In the genomic region with DNA sequence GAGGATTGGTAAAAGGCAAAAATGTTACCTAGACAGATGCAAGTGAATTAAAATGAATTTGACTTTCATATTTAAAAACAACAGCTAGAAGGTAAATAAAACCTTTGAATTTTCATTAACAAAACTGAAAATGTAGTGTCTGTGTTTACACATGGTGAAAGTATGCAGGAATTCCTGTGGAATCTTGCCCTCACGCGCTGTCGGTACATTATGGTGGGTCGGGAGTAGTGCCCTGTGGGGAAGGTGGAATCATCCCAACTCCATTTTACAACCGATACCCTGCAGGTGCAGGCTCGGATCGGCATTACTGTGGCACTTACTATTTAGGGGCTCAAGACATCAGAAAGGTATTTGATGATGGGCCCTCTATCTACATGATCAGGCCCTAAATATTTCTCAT, we compare ENCODE assay signal across 27 cellular contexts.
"Had no signal": no experiment of that assay in that cellular context is flagged by ENCODE, and none has a peak within 500 bp of the region (broad histone marks: within the 10 kb centered on the region; RNA-seq: fewer than 3 reads in every experiment).

No MANE protein-coding gene starts in this region.

- H3K27me3 ChIP-seq: colonic mucosa, esophagus muscularis mucosa, pancreas, right lobe of liver, suprapubic skin, transverse colon had no signal

- DNase-seq: colonic mucosa; effector CD8-positive, alpha-beta T cell; endodermal cell; foreskin melanocyte; glutamatergic neuron; heart right ventricle; hippocampal formation; immature natural killer cell; islet precursor cell; mesenchymal stem cell; naive thymus-derived CD8-positive, alpha-beta T cell; nephron progenitor cell; nucleus accumbens; pancreas; retina; right lobe of liver; small intestine; stimulated activated CD4-positive, alpha-beta T cell treated with anti-CD3 and anti-CD28 coated beads, Interleukin-15, amount 100 ng/mL, for 24 hours; stimulated activated CD4-positive, alpha-beta T cell treated with anti-CD3 and anti-CD28 coated beads, Interleukin-2, amount 100 ng/mL, for 48 hours; stimulated activated naive B cell treated with anti-CD40 and anti-IgM and Interleukin-4, amounts not matched to agents 10 μg/mL and 1 μg/mL and 100 μg/mL, for 72 hours; transverse colon had no signal

- H3K4me1 Mint-ChIP-seq: immature natural killer cell; naive thymus-derived CD8-positive, alpha-beta T cell; stimulated activated naive B cell treated with anti-CD40 and anti-IgM and Interleukin-4, amounts not matched to agents 10 μg/mL and 1 μg/mL and 100 μg/mL, for 72 hours had no signal

- H3K27me3 Mint-ChIP-seq: dendritic cell treated with granulocyte-macrophage colony-stimulating factor and Interleukin-4, amounts not matched to agents 40 ng/mL and 50 ng/mL, for 4 days; naive thymus-derived CD8-positive, alpha-beta T cell; stimulated activated naive B cell treated with anti-CD40 and anti-IgM and Interleukin-4, amounts not matched to agents 10 μg/mL and 1 μg/mL and 100 μg/mL, for 72 hours; stimulated activated naive CD8-positive, alpha-beta T cell treated with anti-CD3 and anti-CD28 coated beads, Interleukin-15, Interleukin-2, amounts not matched to agents 100 ng/mL and 50 ng/mL, for 24 hours had no signal

- H3K4me1 ChIP-seq: colonic mucosa, esophagus muscularis mucosa, heart right ventricle, pancreas, right lobe of liver, suprapubic skin, transverse colon had no signal

- H3K27ac Mint-ChIP-seq: dendritic cell treated with granulocyte-macrophage colony-stimulating factor and Interleukin-4, amounts not matched to agents 40 ng/mL and 50 ng/mL, for 4 days; endodermal cell; immature natural killer cell; naive thymus-derived CD8-positive, alpha-beta T cell; nephron progenitor cell; stimulated activated naive B cell treated with anti-CD40 and anti-IgM and Interleukin-4, amounts not matched to agents 10 μg/mL and 1 μg/mL and 100 μg/mL, for 72 hours; stimulated activated naive CD8-positive, alpha-beta T cell treated with anti-CD3 and anti-CD28 coated beads, Interleukin-15, Interleukin-2, amounts not matched to agents 100 ng/mL and 50 ng/mL, for 24 hours had no signal

- H3K36me3 Mint-ChIP-seq: immature natural killer cell; naive thymus-derived CD8-positive, alpha-beta T cell; stimulated activated naive B cell treated with anti-CD40 and anti-IgM and Interleukin-4, amounts not matched to agents 10 μg/mL and 1 μg/mL and 100 μg/mL, for 72 hours had no signal

- H3K4me3 Mint-ChIP-seq: dendritic cell treated with granulocyte-macrophage colony-stimulating factor and Interleukin-4, amounts not matched to agents 40 ng/mL and 50 ng/mL, for 4 days; endodermal cell; immature natural killer cell; naive thymus-derived CD8-positive, alpha-beta T cell; nephron progenitor cell; stimulated activated naive B cell treated with anti-CD40 and anti-IgM and Interleukin-4, amounts not matched to agents 10 μg/mL and 1 μg/mL and 100 μg/mL, for 72 hours; stimulated activated naive CD8-positive, alpha-beta T cell treated with anti-CD3 and anti-CD28 coated beads, Interleukin-15, Interleukin-2, amounts not matched to agents 100 ng/mL and 50 ng/mL, for 24 hours had no signal

- H3K27ac ChIP-seq: colonic mucosa, esophagus muscularis mucosa, heart right ventricle, pancreas, right lobe of liver, suprapubic skin, transverse colon had no signal

- H3K9me3 Mint-ChIP-seq: dendritic cell treated with granulocyte-macrophage colony-stimulating factor and Interleukin-4, amounts not matched to agents 40 ng/mL and 50 ng/mL, for 4 days; naive thymus-derived CD8-positive, alpha-beta T cell; stimulated activated naive B cell treated with anti-CD40 and anti-IgM and Interleukin-4, amounts not matched to agents 10 μg/mL and 1 μg/mL and 100 μg/mL, for 72 hours had no signal

- FAIRE-seq: pancreas, small intestine had no signal

- H3K4me3 ChIP-seq: colonic mucosa, esophagus muscularis mucosa, heart right ventricle, lung, pancreas, right lobe of liver, suprapubic skin, transverse colon had no signal

- H3K9me3 ChIP-seq: colonic mucosa, esophagus muscularis mucosa, heart right ventricle, pancreas, right lobe of liver, suprapubic skin, transverse colon had no signal

- ATAC-seq: heart right ventricle; left lobe of liver; naive thymus-derived CD8-positive, alpha-beta T cell; pancreas; right lobe of liver; stimulated activated naive B cell treated with anti-CD40 and anti-IgM and Interleukin-4, amounts not matched to agents 10 μg/mL and 1 μg/mL and 100 μg/mL, for 72 hours had no signal

- H3K36me3 ChIP-seq: colonic mucosa, esophagus muscularis mucosa, heart right ventricle, pancreas, right lobe of liver, suprapubic skin, transverse colon had no signal
